Comparison of ENCODE assay signal across 3 cellular contexts in the genomic region with DNA sequence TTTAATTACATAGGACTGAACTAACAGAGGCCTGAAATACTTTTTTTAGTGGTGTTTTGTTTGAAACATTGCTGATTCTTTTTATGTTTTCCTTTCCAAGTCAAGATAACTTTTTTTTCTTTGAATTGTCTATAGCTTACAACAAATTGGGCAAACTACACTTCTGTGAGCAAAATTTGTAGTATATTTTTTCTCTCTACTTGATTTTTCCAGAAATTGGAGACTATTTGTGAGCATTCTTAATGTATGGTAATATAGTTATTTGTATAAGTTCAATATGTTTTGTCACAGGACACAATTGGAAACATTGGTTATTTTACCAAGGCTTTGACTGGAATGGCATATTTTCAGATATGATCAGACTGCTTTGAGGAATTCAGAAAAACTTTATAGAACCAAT.
"Had no signal": no experiment of that assay in that cellular context is flagged by ENCODE, and none has a peak within 500 bp of the region (broad histone marks: within the 10 kb centered on the region; RNA-seq: fewer than 3 reads in every experiment).

No MANE protein-coding gene starts in this region.

- ATAC-seq: GM12878 had no signal

- DNase-seq: GDM1, GF-D8 had no signal

- H3K4me3 ChIP-seq: GM12878 had no signal
